In the genomic region with DNA sequence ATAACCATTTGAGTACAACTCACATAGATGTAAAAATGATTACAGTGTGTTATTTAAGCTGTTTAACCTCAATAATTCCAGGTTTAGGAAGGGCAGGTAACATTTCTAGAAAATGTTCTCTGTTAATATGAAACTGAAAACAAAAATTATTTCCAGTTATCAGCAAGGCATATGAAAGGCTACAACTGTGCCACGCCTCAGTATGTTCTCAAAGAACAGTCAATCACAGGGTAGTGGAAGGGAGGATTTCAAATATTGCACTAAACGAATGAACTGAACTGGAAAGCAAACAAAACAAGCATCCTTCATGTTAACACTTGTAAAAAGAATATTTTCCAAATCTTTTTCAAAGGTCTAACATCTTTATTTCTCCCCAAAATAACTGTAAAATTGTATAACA, we compare ENCODE assay signal across 31 cellular contexts.
"Had no signal": no experiment of that assay in that cellular context is flagged by ENCODE, and none has a peak within 500 bp of the region (broad histone marks: within the 10 kb centered on the region; RNA-seq: fewer than 3 reads in every experiment).

No MANE protein-coding gene starts in this region.

- H3K4me3 Mint-ChIP-seq: activated CD4-positive, alpha-beta memory T cell treated with anti-CD3 and anti-CD28 coated beads for 36 hours; activated CD4-positive, alpha-beta T cell treated with anti-CD3 and anti-CD28 coated beads for 36 hours; activated CD4-positive, alpha-beta T cell treated with anti-CD3 and anti-CD28 coated beads, Interleukin-2, amount 10 ng/mL, durations not matched to agents 24 days and 14 days; activated CD8-positive, alpha-beta memory T cell treated with anti-CD3 and anti-CD28 coated beads, Interleukin-2, amount 10 ng/mL, durations not matched to agents 7 days and 5 days; activated CD8-positive, alpha-beta T cell treated with anti-CD3 and anti-CD28 coated beads, Interleukin-2, amount 10 ng/mL, durations not matched to agents 7 days and 5 days; activated naive CD4-positive, alpha-beta T cell treated with anti-CD3 and anti-CD28 coated beads for 36 hours; activated naive CD4-positive, alpha-beta T cell treated with anti-CD3 and anti-CD28 coated beads, Interleukin-2, amount 50 U/mL, for 24 hours; activated naive CD8-positive, alpha-beta T cell treated with anti-CD3 and anti-CD28 coated beads for 36 hours; activated naive CD8-positive, alpha-beta T cell treated with anti-CD3 and anti-CD28 coated beads, Interleukin-2, amount 50 U/mL, for 24 hours; activated T-helper 1 cell treated with anti-CD3 and anti-CD28 coated beads, Interleukin-12 subunit alpha, Interleukin-12 subunit beta, Interleukin-2, Interleukin-4 antibody, amounts not matched to agents 30 ng/mL and 10 ng/mL and 1 ng/mL, durations not matched to agents 14 hours and 24 hours and 36 hours; endodermal cell had no signal

- H3K27me3 ChIP-seq: adrenal gland, body of pancreas, colonic mucosa had no signal

- H3K4me1 Mint-ChIP-seq: activated CD4-positive, alpha-beta T cell treated with anti-CD3 and anti-CD28 coated beads for 36 hours; activated naive CD4-positive, alpha-beta T cell treated with anti-CD3 and anti-CD28 coated beads, Interleukin-2, amount 50 U/mL, for 24 hours had no signal

- ATAC-seq: activated CD4-positive, alpha-beta T cell treated with anti-CD3 and anti-CD28 coated beads for 36 hours; activated CD8-positive, alpha-beta memory T cell treated with anti-CD3 and anti-CD28 coated beads, Interleukin-2, amount 10 ng/mL, durations not matched to agents 7 days and 5 days; activated CD8-positive, alpha-beta T cell treated with anti-CD3 and anti-CD28 coated beads, Interleukin-2, amount 10 ng/mL, durations not matched to agents 7 days and 5 days; activated naive CD8-positive, alpha-beta T cell treated with anti-CD3 and anti-CD28 coated beads, Interleukin-2, amount 50 U/mL, for 24 hours; body of pancreas; esophagus mucosa had no signal

- H3K27ac Mint-ChIP-seq: activated CD4-positive, alpha-beta memory T cell treated with anti-CD3 and anti-CD28 coated beads for 36 hours; activated CD4-positive, alpha-beta T cell treated with anti-CD3 and anti-CD28 coated beads for 36 hours; activated CD4-positive, alpha-beta T cell treated with anti-CD3 and anti-CD28 coated beads, Interleukin-2, amount 10 ng/mL, durations not matched to agents 24 days and 14 days; activated CD8-positive, alpha-beta memory T cell treated with anti-CD3 and anti-CD28 coated beads, Interleukin-2, amount 10 ng/mL, durations not matched to agents 7 days and 5 days; activated CD8-positive, alpha-beta T cell treated with anti-CD3 and anti-CD28 coated beads, Interleukin-2, amount 10 ng/mL, durations not matched to agents 7 days and 5 days; activated naive CD4-positive, alpha-beta T cell treated with anti-CD3 and anti-CD28 coated beads for 36 hours; activated naive CD4-positive, alpha-beta T cell treated with anti-CD3 and anti-CD28 coated beads, Interleukin-2, amount 50 U/mL, for 24 hours; activated naive CD8-positive, alpha-beta T cell treated with anti-CD3 and anti-CD28 coated beads for 36 hours; activated naive CD8-positive, alpha-beta T cell treated with anti-CD3 and anti-CD28 coated beads, Interleukin-2, amount 50 U/mL, for 24 hours; activated T-helper 1 cell treated with anti-CD3 and anti-CD28 coated beads, Interleukin-12 subunit alpha, Interleukin-12 subunit beta, Interleukin-2, Interleukin-4 antibody, amounts not matched to agents 30 ng/mL and 10 ng/mL and 1 ng/mL, durations not matched to agents 14 hours and 24 hours and 36 hours; activated T-helper 2 cell treated with anti-CD3 and anti-CD28 coated beads, Interferon-gamma antibody, Interleukin-2, Interleukin-4, amounts not matched to agents 10 μg/mL and 5 μg/mL and 100 μg/mL, durations not matched to agents 14 hours and 24 hours and 36 hours; endodermal cell had no signal

- H3K27me3 Mint-ChIP-seq: activated CD4-positive, alpha-beta memory T cell treated with anti-CD3 and anti-CD28 coated beads for 36 hours; activated CD4-positive, alpha-beta T cell treated with anti-CD3 and anti-CD28 coated beads for 36 hours; activated CD4-positive, alpha-beta T cell treated with anti-CD3 and anti-CD28 coated beads, Interleukin-2, amount 10 ng/mL, durations not matched to agents 24 days and 14 days; activated CD8-positive, alpha-beta memory T cell treated with anti-CD3 and anti-CD28 coated beads, Interleukin-2, amount 10 ng/mL, durations not matched to agents 7 days and 5 days; activated naive CD4-positive, alpha-beta T cell treated with anti-CD3 and anti-CD28 coated beads, Interleukin-2, amount 50 U/mL, for 24 hours; activated naive CD8-positive, alpha-beta T cell treated with anti-CD3 and anti-CD28 coated beads for 36 hours; activated naive CD8-positive, alpha-beta T cell treated with anti-CD3 and anti-CD28 coated beads, Interleukin-2, amount 50 U/mL, for 24 hours had no signal

- H3K4me3 ChIP-seq: adrenal gland, body of pancreas, colonic mucosa had no signal

- H3K27ac ChIP-seq: adrenal gland, body of pancreas, colonic mucosa had no signal

- H3K36me3 ChIP-seq: colonic mucosa had no signal

- H3K9me3 ChIP-seq: adrenal gland, body of pancreas, colonic mucosa had no signal

- H3K4me1 ChIP-seq: body of pancreas, colonic mucosa had no signal

- H3K9me3 Mint-ChIP-seq: activated CD4-positive, alpha-beta memory T cell treated with anti-CD3 and anti-CD28 coated beads for 36 hours; activated CD4-positive, alpha-beta T cell treated with anti-CD3 and anti-CD28 coated beads, Interleukin-2, amount 10 ng/mL, durations not matched to agents 24 days and 14 days; activated naive CD4-positive, alpha-beta T cell treated with anti-CD3 and anti-CD28 coated beads for 36 hours; activated naive CD4-positive, alpha-beta T cell treated with anti-CD3 and anti-CD28 coated beads, Interleukin-2, amount 50 U/mL, for 24 hours; activated naive CD8-positive, alpha-beta T cell treated with anti-CD3 and anti-CD28 coated beads for 36 hours; activated naive CD8-positive, alpha-beta T cell treated with anti-CD3 and anti-CD28 coated beads, Interleukin-2, amount 50 U/mL, for 24 hours; activated T-helper 1 cell treated with anti-CD3 and anti-CD28 coated beads, Interleukin-12 subunit alpha, Interleukin-12 subunit beta, Interleukin-2, Interleukin-4 antibody, amounts not matched to agents 30 ng/mL and 10 ng/mL and 1 ng/mL, durations not matched to agents 14 hours and 24 hours and 36 hours; activated T-helper 2 cell treated with anti-CD3 and anti-CD28 coated beads, Interferon-gamma antibody, Interleukin-2, Interleukin-4, amounts not matched to agents 10 μg/mL and 5 μg/mL and 100 μg/mL, durations not matched to agents 14 hours and 24 hours and 36 hours had no signal

- FAIRE-seq: frontal cortex had no signal

- DNase-seq: activated CD4-positive, alpha-beta memory T cell treated with anti-CD3 and anti-CD28 coated beads for 36 hours; activated CD4-positive, alpha-beta T cell treated with anti-CD3 and anti-CD28 coated beads for 36 hours; activated CD4-positive, alpha-beta T cell treated with anti-CD3 and anti-CD28 coated beads, Interleukin-2, amount 10 ng/mL, durations not matched to agents 24 days and 14 days; activated CD4-positive, CD25-positive, alpha-beta regulatory T cell; activated CD4-positive, CD25-positive, alpha-beta regulatory T cell treated with anti-CD3 and anti-CD28 coated beads, Interleukin-2, amount 50 U/mL, for 72 hours; activated CD8-positive, alpha-beta memory T cell treated with anti-CD3 and anti-CD28 coated beads, Interleukin-2, amount 10 ng/mL, durations not matched to agents 7 days and 5 days; activated CD8-positive, alpha-beta memory T cell treated with anti-CD3 and anti-CD28 coated beads, Interleukin-2, amount 50 U/mL, for 4 hours; activated CD8-positive, alpha-beta T cell treated with anti-CD3 and anti-CD28 coated beads, Interleukin-2, amount 10 ng/mL, durations not matched to agents 7 days and 5 days; activated effector memory CD4-positive, alpha-beta T cell treated with anti-CD3 and anti-CD28 coated beads, Interleukin-2, amount 50 U/mL, for 16 hours; activated naive CD4-positive, alpha-beta T cell treated with anti-CD3 and anti-CD28 coated beads for 36 hours; activated naive CD8-positive, alpha-beta T cell treated with anti-CD3 and anti-CD28 coated beads for 36 hours; activated naive CD8-positive, alpha-beta T cell treated with anti-CD3 and anti-CD28 coated beads, Interleukin-2, amount 50 U/mL, for 24 hours; activated T-cell treated with anti-CD3 and anti-CD28 coated beads, Interleukin-2, amount 50 U/mL, for 1 hour; activated T-cell treated with anti-CD3 and anti-CD28 coated beads, Interleukin-2, amount 50 U/mL, for 48 hours; adrenal gland; amygdala; aorta; body of pancreas; caudate nucleus; colonic mucosa; effector CD8-positive, alpha-beta T cell; endodermal cell; foreskin fibroblast; head of caudate nucleus; T-helper 1 cell; T-helper 2 cell had no signal
